ENCODE assay signal across 17 cellular contexts in the genomic region with DNA sequence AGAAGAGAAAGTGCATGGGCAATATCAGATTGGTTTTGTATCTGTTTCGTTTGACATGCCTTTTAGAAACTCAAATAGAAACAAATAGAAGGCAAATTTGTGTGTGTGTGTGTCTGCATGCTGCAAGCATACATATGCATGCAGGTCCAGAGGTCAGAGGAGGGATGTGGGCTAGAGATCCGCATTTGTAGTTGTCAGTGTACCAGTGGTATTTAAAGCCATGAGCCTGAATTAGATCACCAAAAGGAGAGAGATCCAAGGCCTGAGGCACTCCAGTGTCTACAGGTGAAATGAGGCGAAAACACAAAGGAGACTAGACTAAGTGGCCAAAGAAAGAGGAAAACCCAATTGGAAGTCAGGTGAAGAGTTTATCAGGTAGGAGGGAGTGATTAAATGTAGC.
DNase-seq lines count a peak whose midpoint lies in the region; ATAC-seq and TF ChIP-seq lines count a peak whose summit lies in the region.
"Had no signal": no experiment of that assay in that cellular context is flagged by ENCODE, and none has a peak within 500 bp of the region (broad histone marks: within the 10 kb centered on the region; RNA-seq: fewer than 3 reads in every experiment).

No MANE protein-coding gene starts in this region.

- no peak overlapping the region for H3K4me3 ChIP-seq in heart right ventricle
- no peak overlapping the region for H3K4me3 ChIP-seq in left ventricle myocardium inferior
- H3K4me3 ChIP-seq: A549; BLaER1 treated with 17β-estradiol and CSF1 and Interleukin-3, amounts not matched to agents 10 nM and 100 nM had no signal

- H3K27me3 Mint-ChIP-seq in neural crest cell (ENCODE audit: low read depth): no peaks in the 10 kb centered on the region

- TF ChIP-seq CTCF in heart right ventricle (IDR thresholded peaks at IDR 0.05) (no peak), left ventricle myocardium inferior (IDR thresholded peaks at IDR 0.05; ENCODE audit: borderline replicate concordance) (no peak), neural crest cell (conservative IDR thresholded peaks at IDR 0.05) (no peak)

- H3K36me3 ChIP-seq in heart right ventricle: no peaks in the 10 kb centered on the region
- H3K36me3 ChIP-seq in left ventricle myocardium inferior: no peaks in the 10 kb centered on the region
- H3K36me3 ChIP-seq: BLaER1 treated with 17β-estradiol and CSF1 and Interleukin-3, amounts not matched to agents 10 nM and 100 nM had no signal

- intact Hi-C loops in Right ventricle myocardium superior (cut with DNase I) (no loop called here), heart right ventricle (cut with DNase I) (no loop called here), left ventricle myocardium inferior (cut with micrococcal nuclease) (no loop called here), cardiac septum (cut with DNase I) (no loop called here)

- DNase-seq in Right ventricle myocardium superior (no peak), heart right ventricle (no peak), left ventricle myocardium inferior (no peak), cardiac septum (ENCODE audit: low spot score) (no peak), neural crest cell (ENCODE audit: low read depth, low spot score) (no peak)
- DNase-seq: AML-193; Caco-2; Calu3; CD4-positive, alpha-beta T cell; CD8-positive, alpha-beta T cell; DMS79 treated with DMSO at 0.1 percent for 48 hours; GF-D8 had no signal

- H3K9me3 ChIP-seq in heart right ventricle (no peaks in the 10 kb centered on the region), left ventricle myocardium inferior (replicated peaks) (no peaks in the 10 kb centered on the region)
- H3K9me3 ChIP-seq: A549; BLaER1 treated with 17β-estradiol and CSF1 and Interleukin-3, amounts not matched to agents 10 nM and 100 nM; Caco-2 had no signal

- no peak overlapping the region for H3K4me3 Mint-ChIP-seq in neural crest cell
- H3K4me3 Mint-ChIP-seq: B cell; CD4-positive, alpha-beta T cell; CD8-positive, alpha-beta T cell had no signal

- 62 to 69% methylated on average over 3 of the region's 3 CpGs for WGBS in heart right ventricle, 2 donors

- no peaks in the 10 kb centered on the region for H3K9me3 Mint-ChIP-seq in neural crest cell
- H3K9me3 Mint-ChIP-seq: CD4-positive, alpha-beta T cell; CD8-positive, alpha-beta T cell had no signal

- H3K27me3 ChIP-seq in heart right ventricle (peaks cover 0 to 4% (median 0%) of the 10 kb centered on the region in 7 donors), left ventricle myocardium inferior (ENCODE audit: low read depth) (no peaks in the 10 kb centered on the region)
- H3K27me3 ChIP-seq: BLaER1 treated with 17β-estradiol and CSF1 and Interleukin-3, amounts not matched to agents 10 nM and 100 nM had no signal

- H3K4me1 ChIP-seq in heart right ventricle: peaks cover 0 to 21% (median 0%) of the 10 kb centered on the region in 9 donors
- peaks cover 38% of the 10 kb centered on the region for H3K4me1 ChIP-seq in left ventricle myocardium inferior
- H3K4me1 ChIP-seq: A549; BLaER1 treated with 17β-estradiol and CSF1 and Interleukin-3, amounts not matched to agents 10 nM and 100 nM had no signal

- peaks cover 15% of the 10 kb centered on the region for H3K4me1 Mint-ChIP-seq in neural crest cell
- H3K4me1 Mint-ChIP-seq: B cell had no signal

- H3K36me3 Mint-ChIP-seq in neural crest cell (ENCODE audit: low read depth): no peaks in the 10 kb centered on the region
- H3K36me3 Mint-ChIP-seq: CD8-positive, alpha-beta T cell had no signal

- peak overlapping the region; percentile 7 for H3K27ac Mint-ChIP-seq in neural crest cell (ENCODE audit: unreplicated experiment)
- H3K27ac Mint-ChIP-seq: B cell; CD4-positive, alpha-beta T cell; CD8-positive, alpha-beta T cell had no signal

- peak; percentile 48 for ATAC-seq in Right ventricle myocardium superior (ENCODE audit: poor library complexity)
- ATAC-seq in heart right ventricle: no peak
- ATAC-seq: A549; CD8-positive, alpha-beta T cell had no signal

- H3K27ac ChIP-seq in heart right ventricle (peak overlapping the region in 2 of 10 donors; percentile 7), left ventricle myocardium inferior (replicated peaks) (peak overlapping the region; percentile 51)
- H3K27ac ChIP-seq: 22Rv1; A549; BLaER1 treated with 17β-estradiol and CSF1 and Interleukin-3, amounts not matched to agents 10 nM and 100 nM; C4-2B had no signal
